8 cellular contexts compared by ENCODE assay signal in the genomic region with DNA sequence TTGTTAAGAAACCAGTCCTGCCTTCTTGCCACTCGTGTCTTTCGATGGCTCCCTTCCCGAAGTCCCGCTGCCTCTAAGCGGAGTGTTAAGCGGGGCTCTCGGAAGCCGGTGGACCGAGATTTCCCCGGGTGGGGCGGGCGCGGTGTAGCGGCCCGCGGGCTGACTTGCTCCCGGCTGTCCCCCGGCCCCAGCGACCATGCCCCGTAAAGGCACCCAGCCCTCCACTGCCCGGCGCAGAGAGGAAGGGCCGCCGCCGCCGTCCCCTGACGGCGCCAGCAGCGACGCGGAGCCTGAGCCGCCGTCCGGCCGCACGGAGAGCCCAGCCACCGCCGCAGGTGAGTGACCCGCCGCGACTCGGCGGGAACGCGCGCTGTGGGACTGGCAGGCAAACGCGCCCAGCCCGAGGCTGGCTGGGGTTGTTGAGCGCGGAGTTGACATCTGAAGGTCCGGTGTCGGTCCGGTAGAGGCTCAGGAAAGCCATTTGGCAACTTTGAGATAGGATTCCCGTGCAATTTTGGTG. TPM values are rescaled to one million over a fixed set of nuclear protein-coding genes. Genes with fewer than 3 reads are reported as not detected.
DNase-seq lines count a peak whose midpoint lies in the region; ATAC-seq and TF ChIP-seq lines count a peak whose summit lies in the region.

No MANE protein-coding gene starts in this region.

- peaks cover 0 to 3% of the 10 kb centered on the region in 2 donors for H3K4me1 ChIP-seq in lung (ENCODE audit: control insufficient read depth in 2 of 2, insufficient read depth in 2 of 2, low read length in 2 of 2)

- peak; percentile 10 for ATAC-seq in GM21515 (IDR thresholded peaks at IDR 0.05; ENCODE audit: unreplicated experiment)
- ATAC-seq in T-cell (replicated peaks in 1 of 4): no peak
- no peak for ATAC-seq in lung (ENCODE audit: insufficient read depth, low FRiP score)

- H3K36me3 Mint-ChIP-seq in T-cell: peaks cover 5% of the 10 kb centered on the region
- H3K36me3 Mint-ChIP-seq in dendritic cell treated with granulocyte-macrophage colony-stimulating factor and Interleukin-4, amounts not matched to agents 40 ng/mL and 50 ng/mL, for 4 days (ENCODE audit: low read depth): peaks cover 29% of the 10 kb centered on the region
- H3K36me3 Mint-ChIP-seq in stimulated activated naive CD8-positive, alpha-beta T cell treated with anti-CD3 and anti-CD28 coated beads, Interleukin-15, Interleukin-2, amounts not matched to agents 100 ng/mL and 50 ng/mL, for 24 hours (ENCODE audit: low read depth): peaks cover 57% of the 10 kb centered on the region

- peak; percentile 27 for DNase-seq in AG08396 (ENCODE audit: low spot score)
- DNase-seq in T-cell: peak in 11 of 34 experiments; percentile 1 to 19 (median 8)
- DNase-seq in lung (ENCODE audit: low spot score): peak; percentile 34
- DNase-seq in cerebellar nuclear complex (lab: John Stamatoyannopoulos, UW): no peak
- no peak for DNase-seq in inferior parietal cortex (ENCODE audit: extremely low spot score)

- H3K27ac Mint-ChIP-seq in T-cell: peak overlapping the region; percentile 39 to 99
- peak overlapping the region; percentile 96 for H3K27ac Mint-ChIP-seq in dendritic cell treated with granulocyte-macrophage colony-stimulating factor and Interleukin-4, amounts not matched to agents 40 ng/mL and 50 ng/mL, for 4 days
- H3K27ac Mint-ChIP-seq in stimulated activated naive CD8-positive, alpha-beta T cell treated with anti-CD3 and anti-CD28 coated beads, Interleukin-15, Interleukin-2, amounts not matched to agents 100 ng/mL and 50 ng/mL, for 24 hours: peak overlapping the region; percentile 99

- intact Hi-C loops in dendritic cell treated with granulocyte-macrophage colony-stimulating factor and Interleukin-4, amounts not matched to agents 40 ng/mL and 50 ng/mL, for 4 days (cut with micrococcal nuclease): loop anchor here (5.0 to 10.0 kb wide), 3 partner anchors 47 to 822 kb away; partner anchors contain the start of genes KPNA4, NMD3 and TRIM59

- H3K27ac ChIP-seq in lung (ENCODE audit: low read depth in 1 of 2, low read length in 1 of 2): peak overlapping the region; percentile 78 to 93

- peaks cover 3 to 11% of the 10 kb centered on the region in 2 donors for H3K27me3 Mint-ChIP-seq in T-cell
- no peaks in the 10 kb centered on the region for H3K27me3 Mint-ChIP-seq in dendritic cell treated with granulocyte-macrophage colony-stimulating factor and Interleukin-4, amounts not matched to agents 40 ng/mL and 50 ng/mL, for 4 days
- H3K27me3 Mint-ChIP-seq in stimulated activated naive CD8-positive, alpha-beta T cell treated with anti-CD3 and anti-CD28 coated beads, Interleukin-15, Interleukin-2, amounts not matched to agents 100 ng/mL and 50 ng/mL, for 24 hours: peaks cover 9% of the 10 kb centered on the region

- H3K4me3 Mint-ChIP-seq in T-cell: peak overlapping the region; percentile 91 to 97 (median 97)
- peak overlapping the region; percentile 81 for H3K4me3 Mint-ChIP-seq in dendritic cell treated with granulocyte-macrophage colony-stimulating factor and Interleukin-4, amounts not matched to agents 40 ng/mL and 50 ng/mL, for 4 days
- peak overlapping the region; percentile 97 for H3K4me3 Mint-ChIP-seq in stimulated activated naive CD8-positive, alpha-beta T cell treated with anti-CD3 and anti-CD28 coated beads, Interleukin-15, Interleukin-2, amounts not matched to agents 100 ng/mL and 50 ng/mL, for 24 hours

- peaks cover 48 to 60% (median 57%) of the 10 kb centered on the region in 3 donors for H3K4me1 Mint-ChIP-seq in T-cell
- peaks cover 35% of the 10 kb centered on the region for H3K4me1 Mint-ChIP-seq in dendritic cell treated with granulocyte-macrophage colony-stimulating factor and Interleukin-4, amounts not matched to agents 40 ng/mL and 50 ng/mL, for 4 days (ENCODE audit: low read depth)
- peaks cover 56% of the 10 kb centered on the region for H3K4me1 Mint-ChIP-seq in stimulated activated naive CD8-positive, alpha-beta T cell treated with anti-CD3 and anti-CD28 coated beads, Interleukin-15, Interleukin-2, amounts not matched to agents 100 ng/mL and 50 ng/mL, for 24 hours (ENCODE audit: low read depth)

- H3K9me3 ChIP-seq in lung (ENCODE audit: control insufficient read depth in 2 of 2, insufficient read depth in 1 of 2, low read length in 1 of 2): no peaks in the 10 kb centered on the region

- H3K27me3 ChIP-seq in lung (ENCODE audit: control insufficient read depth, insufficient read depth): no peaks in the 10 kb centered on the region

- POLR2A ChIA-PET in T-cell (lab: Charles Lee): interaction anchor here in 1 of 2 donors (0.5 kb wide), 1 partner anchor 38 kb away, joined by 3 read pairs; no protein-coding TSS in a partner anchor

- H3K9me3 Mint-ChIP-seq in T-cell: no peaks in the 10 kb centered on the region
- H3K9me3 Mint-ChIP-seq in dendritic cell treated with granulocyte-macrophage colony-stimulating factor and Interleukin-4, amounts not matched to agents 40 ng/mL and 50 ng/mL, for 4 days: no peaks in the 10 kb centered on the region
- no peaks in the 10 kb centered on the region for H3K9me3 Mint-ChIP-seq in stimulated activated naive CD8-positive, alpha-beta T cell treated with anti-CD3 and anti-CD28 coated beads, Interleukin-15, Interleukin-2, amounts not matched to agents 100 ng/mL and 50 ng/mL, for 24 hours

- TF ChIP-seq CTCF in lung (IDR thresholded peaks at IDR 0.05; ENCODE audit: control extremely low read depth, extremely low read depth): no peak

- peak overlapping the region; percentile 80 for H3K4me3 ChIP-seq in lung

- CTCF ChIA-PET in T-cell (lab: Charles Lee): interaction anchor here (1.0 kb wide), 4 partner anchors 13 to 412 kb away, joined by 3 to 6 read pairs (median 4); partner anchors contain the start of gene IL12A (in 1 of the 2)

- no peaks in the 10 kb centered on the region for H3K36me3 ChIP-seq in lung (ENCODE audit: control insufficient read depth in 2 of 2, insufficient read depth in 2 of 2, low read length in 2 of 2)

- WGBS in lung, 2 donors: 1% methylated on average over 49 to 55 of the region's 55 CpGs

RNA-seq across cellular contexts. Expression of gene SMC4, which starts 1.2 kb away (rescaled TPM):
- total RNA-seq in T-cell (10 to 100 TPM; 41.9 to 63.1 (median 51.2) TPM), lung (100 to 1,000 TPM in 1 of 2 donors, 10 to 100 TPM in 1; 56.5 to 258 TPM)
- polyA plus RNA-seq in lung: 10 to 100 TPM; 13.0 to 56.0 TPM

RNA-seq across cellular contexts. Expression of gene IFT80, which starts 1.7 kb away (rescaled TPM):
- total RNA-seq in T-cell: 10 to 100 TPM; 22.5 to 34.2 (median 26.4) TPM
- total RNA-seq in lung: 100 to 1,000 TPM in 1 of 2 donors, 10 to 100 TPM in 1; 33.2 to 114 TPM
- 10 to 100 TPM; 13.1 to 22.6 TPM for polyA plus RNA-seq in lung

RNA-seq across cellular contexts. Expression of gene TRIM59, which starts 48.9 kb away (rescaled TPM):
- 10 to 100 TPM; 14.5 to 25.2 (median 17.7) TPM for total RNA-seq in T-cell
- 10 to 100 TPM in 1 of 2 donors, 1 to 10 TPM in 1; 4.2 to 12.5 TPM for total RNA-seq in lung
- 1 to 10 TPM; 1.1 to 2.1 TPM for polyA plus RNA-seq in lung

Comparison
In these comparisons a context has a peak if more than half of its experiments do, and no peak if none do; other contexts are left out.
1. DNase-seq: peak in AG08396 (single experiment) and lung (single experiment); none in cerebellar nuclear complex (0 of 2) and inferior parietal cortex (single experiment).
2. Peak in every context shown above with its lines, with median percentiles within 50 percentile points of each other: H3K27ac Mint-ChIP-seq and H3K4me3 Mint-ChIP-seq.